ENCODE assay signal across 1 cellular context in the genomic region with DNA sequence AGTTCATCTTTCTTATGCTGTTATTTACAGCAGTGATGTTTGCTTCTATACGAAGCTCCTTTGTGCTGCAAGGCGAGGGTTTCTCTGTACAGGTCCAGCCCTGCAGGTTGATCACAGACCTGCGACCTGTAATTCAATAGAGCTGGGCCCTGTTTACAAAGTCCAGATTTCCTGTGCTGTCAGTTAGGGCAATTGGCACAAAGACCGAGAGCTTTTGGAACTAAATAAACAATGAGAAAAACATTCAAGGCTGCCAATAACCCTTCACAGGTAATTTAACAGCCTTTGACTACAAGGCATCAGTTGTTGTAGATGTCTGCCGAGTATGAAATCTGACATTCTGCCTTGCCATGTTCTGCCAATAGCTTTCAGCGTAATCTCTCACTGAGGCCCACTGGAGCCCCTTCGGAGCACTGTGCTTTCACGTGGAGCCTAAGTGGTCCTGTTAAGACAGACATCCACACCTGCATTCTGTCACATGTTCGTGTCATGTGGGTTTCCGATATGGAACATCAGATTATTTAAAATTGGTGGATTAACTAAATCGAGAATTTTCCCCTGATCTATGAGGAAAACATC.
TF ChIP-seq lines count a peak whose summit lies in the region.

No MANE protein-coding gene starts in this region.

TF ChIP-seq in liver, 16 proteins besides CTCF, POLR2A, EP300 and RAD21 (continued from another document):
- TF ChIP-seq, protein P1, sequence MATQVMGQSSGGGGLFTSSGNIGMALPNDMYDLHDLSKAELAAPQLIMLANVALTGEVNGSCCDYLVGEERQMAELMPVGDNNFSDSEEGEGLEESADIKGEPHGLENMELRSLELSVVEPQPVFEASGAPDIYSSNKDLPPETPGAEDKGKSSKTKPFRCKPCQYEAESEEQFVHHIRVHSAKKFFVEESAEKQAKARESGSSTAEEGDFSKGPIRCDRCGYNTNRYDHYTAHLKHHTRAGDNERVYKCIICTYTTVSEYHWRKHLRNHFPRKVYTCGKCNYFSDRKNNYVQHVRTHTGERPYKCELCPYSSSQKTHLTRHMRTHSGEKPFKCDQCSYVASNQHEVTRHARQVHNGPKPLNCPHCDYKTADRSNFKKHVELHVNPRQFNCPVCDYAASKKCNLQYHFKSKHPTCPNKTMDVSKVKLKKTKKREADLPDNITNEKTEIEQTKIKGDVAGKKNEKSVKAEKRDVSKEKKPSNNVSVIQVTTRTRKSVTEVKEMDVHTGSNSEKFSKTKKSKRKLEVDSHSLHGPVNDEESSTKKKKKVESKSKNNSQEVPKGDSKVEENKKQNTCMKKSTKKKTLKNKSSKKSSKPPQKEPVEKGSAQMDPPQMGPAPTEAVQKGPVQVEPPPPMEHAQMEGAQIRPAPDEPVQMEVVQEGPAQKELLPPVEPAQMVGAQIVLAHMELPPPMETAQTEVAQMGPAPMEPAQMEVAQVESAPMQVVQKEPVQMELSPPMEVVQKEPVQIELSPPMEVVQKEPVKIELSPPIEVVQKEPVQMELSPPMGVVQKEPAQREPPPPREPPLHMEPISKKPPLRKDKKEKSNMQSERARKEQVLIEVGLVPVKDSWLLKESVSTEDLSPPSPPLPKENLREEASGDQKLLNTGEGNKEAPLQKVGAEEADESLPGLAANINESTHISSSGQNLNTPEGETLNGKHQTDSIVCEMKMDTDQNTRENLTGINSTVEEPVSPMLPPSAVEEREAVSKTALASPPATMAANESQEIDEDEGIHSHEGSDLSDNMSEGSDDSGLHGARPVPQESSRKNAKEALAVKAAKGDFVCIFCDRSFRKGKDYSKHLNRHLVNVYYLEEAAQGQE (IDR thresholded peaks at IDR 0.05), result no peak
- TF ChIP-seq YY1 (IDR thresholded peaks at IDR 0.05) (no peak), NR2F2 (IDR thresholded peaks at IDR 0.05) (no peak)
TF ChIP-seq in liver: peak in this region for 8.
